In the genomic region with DNA sequence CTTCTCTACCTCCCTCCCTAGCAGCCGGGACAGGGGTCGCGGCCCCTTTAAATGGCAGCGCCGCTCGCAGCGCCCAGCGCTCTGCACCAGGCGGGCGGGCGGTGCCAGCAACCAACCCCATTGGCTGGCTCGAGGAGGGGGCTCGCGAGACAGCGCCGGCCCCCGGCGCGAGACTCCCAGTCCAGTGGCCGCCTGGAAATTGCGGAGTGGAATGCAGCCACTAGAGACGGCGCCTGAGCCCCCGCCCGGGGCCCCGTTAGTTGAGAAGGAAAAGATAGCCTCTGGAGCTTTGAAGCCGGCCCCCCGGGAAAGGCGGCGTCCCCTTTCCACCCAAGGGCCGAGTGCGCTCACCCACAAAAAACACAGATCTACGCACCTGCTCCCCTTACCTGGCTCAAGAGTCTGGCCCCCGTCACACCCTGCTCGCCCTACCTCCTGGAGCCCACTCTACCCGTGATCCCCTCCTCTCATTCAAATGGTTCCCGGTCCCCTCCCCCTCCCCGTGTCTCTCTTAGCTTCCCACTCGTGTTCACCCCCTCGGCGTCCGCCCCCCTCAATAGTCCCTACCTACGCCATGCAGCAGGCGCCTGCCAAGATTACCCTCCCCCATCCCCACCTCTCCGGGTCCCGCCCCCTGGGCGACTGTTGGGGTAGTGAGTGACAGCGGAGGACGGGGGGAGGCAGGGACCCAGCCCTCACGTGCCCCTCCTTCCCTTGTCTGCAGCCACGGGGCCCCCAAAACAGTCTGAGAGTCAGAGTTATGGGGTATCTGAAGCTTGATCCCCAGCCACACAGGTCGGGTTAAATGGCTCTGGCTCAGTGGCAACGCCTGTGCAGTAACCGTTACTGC, we compare ENCODE assay signal across 8 cellular contexts. TPM values are rescaled to one million over a fixed set of nuclear protein-coding genes. Genes with fewer than 3 reads are reported as not detected.
DNase-seq lines count a peak whose midpoint lies in the region; TF ChIP-seq lines count a peak whose summit lies in the region.

A gene (minus strand): TSS at position 49 of the 850 bp plus-strand sequence. CDS start 885 bp downstream, outside the sequence.

- peak within 1 kb of the TSS; percentile 66 for H3K4ac ChIP-seq in neuronal stem cell (ENCODE audit: low read length)

- no peak for TF ChIP-seq CTCF in HFFc6 (IDR thresholded peaks at IDR 0.05)
- no peak for TF ChIP-seq CTCF in NB4 (IDR thresholded peaks at IDR 0.05; ENCODE audit: low read depth, low read length)

- no peaks in the 10 kb centered on the region for H3K9me3 Mint-ChIP-seq in HFFc6

- 0 out of 2 replicates have a peak, but pooled peaks cover 4% of the 10 kb centered on the region for H3K36me3 Mint-ChIP-seq in HFFc6 (ENCODE audit: low read depth)

- H3K14ac ChIP-seq in neuronal stem cell (ENCODE audit: low read length): no peak within 1 kb of the TSS

- no CpG with 5 or more reads among the region's 54 CpGs for WGBS in neuronal stem cell (ENCODE audit: extremely low coverage in 2 of 2, insufficient read length in 2 of 2, insufficient replicate concordance in 1 of 2), 2 donors

- peak within 1 kb of the TSS; percentile 90 for H3K9ac ChIP-seq in neuronal stem cell (ENCODE audit: low read depth, low read length, poor library complexity)

- H3K4me3 ChIP-seq in NB4 (ENCODE audit: low read depth, low read length) (peak within 1 kb of the TSS; percentile 77), neuronal stem cell (ENCODE audit: low read length in 2 of 2) (peak within 1 kb of the TSS; percentile 75 to 93)

- no peak within 1 kb of the TSS for H3K23ac ChIP-seq in neuronal stem cell (ENCODE audit: low read depth, low read length, poor library complexity)

- TF ChIP-seq POLR2A in NB4 (IDR thresholded peaks at IDR 0.05; ENCODE audit: extremely low read depth, insufficient read length): peak; percentile 38

- peak within 1 kb of the TSS; percentile 93 for H3K4me3 Mint-ChIP-seq in HFFc6

- no peak within 1 kb of the TSS for H2AK5ac ChIP-seq in neuronal stem cell (ENCODE audit: low read depth, low read length)

- H3K4me2 ChIP-seq in neuronal stem cell (ENCODE audit: insufficient read depth, low read length, poor library complexity, severe bottlenecking): peak within 1 kb of the TSS; percentile 54

- H3K27ac Mint-ChIP-seq in HFFc6: peak within 1 kb of the TSS; percentile 78

- H3K9me3 ChIP-seq in neuronal stem cell (replicated peaks in 1 of 2; ENCODE audit: control insufficient read depth in 2 of 2, insufficient read depth in 1 of 2, low read depth in 1 of 2, low read length in 2 of 2): no peaks in the 10 kb centered on the region

- no peak within 1 kb of the TSS for H4K91ac ChIP-seq in neuronal stem cell (ENCODE audit: low read depth, low read length, poor library complexity)

- H3K18ac ChIP-seq in neuronal stem cell (ENCODE audit: low read length): peak within 1 kb of the TSS; percentile 92

- H3K27ac ChIP-seq in neuronal stem cell (replicated peaks; ENCODE audit: low read length): peak within 1 kb of the TSS; percentile 88

- peak within 1 kb of the TSS; percentile 64 for H2BK15ac ChIP-seq in neuronal stem cell (ENCODE audit: low read length)

- H4K8ac ChIP-seq in neuronal stem cell (ENCODE audit: low read depth, low read length): no peak within 1 kb of the TSS

- H2BK5ac ChIP-seq in neuronal stem cell (ENCODE audit: low read length): peak within 1 kb of the TSS; percentile 82

- peaks cover 12% of the 10 kb centered on the region for H3K79me1 ChIP-seq in neuronal stem cell (ENCODE audit: low read depth, low read length)

- H3K36me3 ChIP-seq in neuronal stem cell (replicated peaks in 1 of 2; ENCODE audit: control insufficient read depth in 2 of 2, insufficient read depth in 2 of 2, low read length in 2 of 2): peaks cover 13 to 32% of the 10 kb centered on the region in 2 donors

- peak within 1 kb of the TSS; percentile 90 for H2BK12ac ChIP-seq in neuronal stem cell (ENCODE audit: low read length)

- DNase-seq in GM04503 (ENCODE audit: low read depth) (peak; percentile 18), HFFc6 (peak; percentile 72), NB4 (ENCODE audit: low read depth) (peak; percentile 92), SK-N-DZ (ENCODE audit: low spot score) (peak; percentile 82), foreskin melanocyte (peak; percentile 66), neuronal stem cell (ENCODE audit: low spot score) (peak; percentile 74), stromal cell of bone marrow (ENCODE audit: low read depth) (peak; percentile 75)
- peak; percentile 81 for DNase-seq in activated naive CD4-positive, alpha-beta T cell treated with Interleukin-2 at 50 U/mL for 16 hours

- no peaks in the 10 kb centered on the region for H3K27me3 ChIP-seq in neuronal stem cell (ENCODE audit: control insufficient read depth in 3 of 3, insufficient read depth in 3 of 3, low read depth in 1 of 3, low read length in 3 of 3)

- no peaks in the 10 kb centered on the region for H3K27me3 Mint-ChIP-seq in HFFc6 (ENCODE audit: insufficient read depth)

- peaks cover 11 to 13% of the 10 kb centered on the region in 2 donors for H3K4me1 ChIP-seq in neuronal stem cell (ENCODE audit: control insufficient read depth in 2 of 2, insufficient read depth in 1 of 2, low read depth in 1 of 2, low read length in 2 of 2)

- peaks cover 12% of the 10 kb centered on the region for H3K4me1 Mint-ChIP-seq in HFFc6 (ENCODE audit: low read depth)

- H2AFZ ChIP-seq in neuronal stem cell (ENCODE audit: low read length): peak within 1 kb of the TSS; percentile 83

- H2BK120ac ChIP-seq in neuronal stem cell (ENCODE audit: low read depth, low read length): no peak within 1 kb of the TSS

RNA-seq across cellular contexts. Expression of the gene that starts here (rescaled TPM):
- total RNA-seq in HFFc6 (2021; fragmentation: NEBNext Ultra II Directional; extraction: Animal tissue kit (Norgen Biotek cat#: 25700)): 10 to 100 TPM; 26.3 to 32.4 (median 28.4) TPM
- 19.0 and 20.2 TPM in 2 replicates for polyA plus RNA-seq in SK-N-DZ (2014; cell fraction: cytosol; rRNA removed)
- 43.9 and 52.8 TPM in 2 replicates for polyA plus RNA-seq in SK-N-DZ (2014; cell fraction: nucleus; rRNA removed)
- 55.3 TPM for polyA plus RNA-seq in neuronal stem cell (2013, experiment 1 of 2)
- 52.4 TPM for polyA plus RNA-seq in neuronal stem cell (2013, experiment 2 of 2)

Comparison
In these comparisons a context has a peak if more than half of its experiments do, and no peak if none do; other contexts are left out.
1. Peak in every context shown above with its lines: DNase-seq, H3K4me3 ChIP-seq and H3K27ac ChIP-seq.
2. DNase-seq: peak in every context shown above with its lines; median percentile 92 in NB4; 82 in SK-N-DZ; 81 in activated naive CD4-positive, alpha-beta T cell treated with Interleukin-2 at 50 U/mL for 16 hours; 75 in stromal cell of bone marrow; 74 in neuronal stem cell; 72 in HFFc6; 66 in foreskin melanocyte; 18 in GM04503.